ENCODE assay signal across 18 cellular contexts in genomic region chr14:50403433-50403832, GRCh38. TPM values are rescaled to one million over a fixed set of nuclear protein-coding genes. Genes with fewer than 3 reads are reported as not detected.
DNase-seq lines count a peak whose midpoint lies in the region; ATAC-seq and TF ChIP-seq lines count a peak whose summit lies in the region.
"Had no signal": no experiment of that assay in that cellular context is flagged by ENCODE, and none has a peak within 500 bp of the region (broad histone marks: within the 10 kb centered on the region; RNA-seq: fewer than 3 reads in every experiment).

No MANE protein-coding gene starts in this region.

- no peak overlapping the region for H2BK15ac ChIP-seq in IMR-90 (ENCODE audit: low read depth, low read length)

- H2BK20ac ChIP-seq in IMR-90 (ENCODE audit: low read depth, low read length): peak overlapping the region; percentile 83; the same call in 1 of the 2 replicates

- no peak for TF ChIP-seq CTCF in IMR-90 (conservative IDR thresholded peaks at IDR 0.05; ENCODE audit: low read depth, low read length)

- peak overlapping the region in 1 of 2 experiments; percentile 74; a peak in 2 of 4 replicates for H4K8ac ChIP-seq in IMR-90 (ENCODE audit: low read depth in 2 of 2, low read length in 2 of 2)

- peak overlapping the region; percentile 79 for H3K4me2 ChIP-seq in IMR-90 (ENCODE audit: low read depth, low read length)

- in situ Hi-C loops in IMR-90 (cut with MboI; ENCODE audit: low sequenced_read_pairs): no loop called here

- H4K91ac ChIP-seq in IMR-90 (ENCODE audit: insufficient read depth, low read depth, low read length): peak overlapping the region; percentile 62; the same call in 1 of the 2 replicates

- H3K36me3 Mint-ChIP-seq in activated naive CD8-positive, alpha-beta T cell treated with anti-CD3 and anti-CD28 coated beads, Interleukin-2, amount 50 U/mL, for 24 hours (ENCODE audit: low read depth): peaks cover 4% of the 10 kb centered on the region
- H3K36me3 Mint-ChIP-seq: activated CD4-positive, alpha-beta memory T cell treated with anti-CD3 and anti-CD28 coated beads for 36 hours; stimulated activated memory B cell treated with anti-CD40 and anti-IgM and Interleukin-4, amounts not matched to agents 10 μg/mL and 1 μg/mL and 100 μg/mL, for 72 hours had no signal

- no peak overlapping the region for H3K4me3 ChIP-seq in IMR-90 (ENCODE audit: insufficient read depth, low read depth, low read length)
- no peak overlapping the region for H3K4me3 ChIP-seq in SK-N-MC
- H3K4me3 ChIP-seq: cardiac muscle cell, psoas muscle had no signal

- H3K4ac ChIP-seq in IMR-90 (ENCODE audit: low read depth, low read length): peak overlapping the region; percentile 52

- ATAC-seq in IMR-90 (ENCODE audit: low read depth) (peak; percentile 81), GM21381 (IDR thresholded peaks at IDR 0.05; ENCODE audit: unreplicated experiment) (no peak)
- ATAC-seq in activated naive CD8-positive, alpha-beta T cell treated with anti-CD3 and anti-CD28 coated beads, Interleukin-2, amount 50 U/mL, for 24 hours: no peak
- ATAC-seq: psoas muscle; stimulated activated memory B cell treated with anti-CD40 and anti-IgM and Interleukin-4, amounts not matched to agents 10 μg/mL and 1 μg/mL and 100 μg/mL, for 72 hours had no signal

- dilution Hi-C loops in IMR-90 (cut with HindIII; ENCODE audit: low sequenced_read_pairs, unreplicated experiment): no loop called here

- H3K4me1 ChIP-seq in IMR-90 (ENCODE audit: control insufficient read depth, insufficient read depth, low read length): peaks cover 20% of the 10 kb centered on the region
- H3K4me1 ChIP-seq: psoas muscle had no signal

- H3K9me1 ChIP-seq in IMR-90 (ENCODE audit: insufficient read depth, low read length): peaks cover 15% of the 10 kb centered on the region

- H3K27ac ChIP-seq in IMR-90 (ENCODE audit: insufficient read depth, low read length) (peak overlapping the region; percentile 85; the same call in 1 of the 2 replicates), SK-N-MC (peak overlapping the region; percentile 73)
- H3K27ac ChIP-seq: cardiac muscle cell, epithelial cell of prostate, psoas muscle had no signal

- H2BK120ac ChIP-seq in IMR-90 (ENCODE audit: low read depth, low read length): peak overlapping the region; percentile 70

- H2AK5ac ChIP-seq in IMR-90 (ENCODE audit: low read depth, low read length): no peak overlapping the region

- no peak for TF ChIP-seq POLR2A in IMR-90 (IDR thresholded peaks at IDR 0.05; ENCODE audit: low read depth, low read length)

- no peak overlapping the region for H3K23ac ChIP-seq in IMR-90 (ENCODE audit: low read depth, low read length)

- H3K9ac ChIP-seq in IMR-90 (ENCODE audit: low read depth, low read length) (no peak overlapping the region), SK-N-MC (ENCODE audit: insufficient read length) (peak overlapping the region; percentile 0)

- H3K9me3 ChIP-seq in IMR-90 (ENCODE audit: control insufficient read depth, insufficient read depth, low read length) (no peaks in the 10 kb centered on the region), SK-N-MC (ENCODE audit: low read depth, low read length) (no peaks in the 10 kb centered on the region)
- H3K9me3 ChIP-seq: psoas muscle had no signal

- POLR2A ChIA-PET in IMR-90 (lab: Charles Lee; ENCODE audit: unreplicated experiment): no interaction called here

- CTCF ChIA-PET in IMR-90 (lab: Yijun Ruan, JAX): interaction anchor here (1.0 to 1.5 kb wide), 2 partner anchors 26 to 59 kb away, joined by 3 to 4 read pairs; no protein-coding TSS in a partner anchor

- peak overlapping the region; percentile 54 for H4K5ac ChIP-seq in IMR-90 (ENCODE audit: low read depth, low read length)

- peak overlapping the region; percentile 56; the same call in 1 of the 2 replicates for H3K56ac ChIP-seq in IMR-90 (ENCODE audit: extremely low read depth, insufficient read depth, low read length)

- no peak for TF ChIP-seq RAD21 in IMR-90 (IDR thresholded peaks at IDR 0.05; ENCODE audit: low read length)

- H3K36me3 ChIP-seq in IMR-90 (ENCODE audit: control insufficient read depth, insufficient read depth, low read length) (no peaks in the 10 kb centered on the region), SK-N-MC (ENCODE audit: insufficient read depth, low read length) (no peaks in the 10 kb centered on the region)
- H3K36me3 ChIP-seq: cardiac muscle cell had no signal

- no peak overlapping the region for H3K4me3 Mint-ChIP-seq in activated naive CD8-positive, alpha-beta T cell treated with anti-CD3 and anti-CD28 coated beads, Interleukin-2, amount 50 U/mL, for 24 hours
- H3K4me3 Mint-ChIP-seq: activated CD4-positive, alpha-beta memory T cell treated with anti-CD3 and anti-CD28 coated beads for 36 hours; stimulated activated memory B cell treated with anti-CD40 and anti-IgM and Interleukin-4, amounts not matched to agents 10 μg/mL and 1 μg/mL and 100 μg/mL, for 72 hours had no signal

- H2AK9ac ChIP-seq in IMR-90 (replicated peaks; ENCODE audit: low read depth, low read length, poor library complexity): no peak overlapping the region

- DNase-seq in DMS 273 treated with DMSO at 0.1 percent for 48 hours (lab: John Stamatoyannopoulos, UW) (peak; percentile 69), IMR-90 (peak; percentile 77), SK-N-MC (ENCODE audit: low read depth, low spot score) (no peak), iris pigment epithelial cell (ENCODE audit: low read depth) (peak; percentile 30), NCI-H226 (no peak)
- no peak for DNase-seq in stimulated activated CD4-positive, alpha-beta T cell treated with anti-CD3 and anti-CD28 coated beads, Interleukin-12 subunit alpha, Interleukin-12 subunit beta, amount 100 ng/mL, for 4 hours
- DNase-seq in activated naive CD8-positive, alpha-beta T cell treated with anti-CD3 and anti-CD28 coated beads, Interleukin-2, amount 50 U/mL, for 24 hours: no peak
- DNase-seq: activated CD4-positive, alpha-beta memory T cell treated with anti-CD3 and anti-CD28 coated beads for 36 hours; activated gamma-delta T cell; DMS153; mesendoderm; NCI-H1417 treated with DMSO at 0.1 percent for 48 hours; psoas muscle; stimulated activated CD4-positive, alpha-beta T cell treated with anti-CD3 and anti-CD28 coated beads, Interleukin-4, amount 100 ng/mL, for 1 hour had no signal

- H3K27me3 ChIP-seq in IMR-90 (ENCODE audit: control insufficient read depth, insufficient read depth, low read length): no peaks in the 10 kb centered on the region
- H3K27me3 ChIP-seq: cardiac muscle cell had no signal

- intact Hi-C loops in IMR-90 (cut with micrococcal nuclease): no loop called here

- H3K27me3 Mint-ChIP-seq in activated naive CD8-positive, alpha-beta T cell treated with anti-CD3 and anti-CD28 coated beads, Interleukin-2, amount 50 U/mL, for 24 hours: no peaks in the 10 kb centered on the region
- H3K27me3 Mint-ChIP-seq: activated CD4-positive, alpha-beta memory T cell treated with anti-CD3 and anti-CD28 coated beads for 36 hours; stimulated activated memory B cell treated with anti-CD40 and anti-IgM and Interleukin-4, amounts not matched to agents 10 μg/mL and 1 μg/mL and 100 μg/mL, for 72 hours had no signal

- H4K20me1 ChIP-seq in IMR-90 (ENCODE audit: insufficient read depth, low read length): peaks cover 3% of the 10 kb centered on the region; the same call in 1 of the 2 replicates

- H3K79me1 ChIP-seq in IMR-90 (ENCODE audit: low read depth in 1 of 2, low read length in 2 of 2): no peaks in the 10 kb centered on the region; a peak in 1 of 4 replicates

- H3K4me1 Mint-ChIP-seq in activated naive CD8-positive, alpha-beta T cell treated with anti-CD3 and anti-CD28 coated beads, Interleukin-2, amount 50 U/mL, for 24 hours: peaks cover 2% of the 10 kb centered on the region

- peak overlapping the region; percentile 34; the same call in 1 of the 2 replicates for H3K14ac ChIP-seq in IMR-90 (replicated peaks; ENCODE audit: low read depth, low read length)

- no TSS peak for BruUV-seq in IMR-90 (replicated peaks; lab: Mats Ljungman, UMichigan)

- peaks cover 15% of the 10 kb centered on the region for H3K9me3 Mint-ChIP-seq in activated naive CD8-positive, alpha-beta T cell treated with anti-CD3 and anti-CD28 coated beads, Interleukin-2, amount 50 U/mL, for 24 hours

- H3K18ac ChIP-seq in IMR-90 (ENCODE audit: low read depth, low read length): peak overlapping the region; percentile 63

- no peak overlapping the region for H3K27ac Mint-ChIP-seq in activated naive CD8-positive, alpha-beta T cell treated with anti-CD3 and anti-CD28 coated beads, Interleukin-2, amount 50 U/mL, for 24 hours
- H3K27ac Mint-ChIP-seq: activated CD4-positive, alpha-beta memory T cell treated with anti-CD3 and anti-CD28 coated beads for 36 hours; stimulated activated memory B cell treated with anti-CD40 and anti-IgM and Interleukin-4, amounts not matched to agents 10 μg/mL and 1 μg/mL and 100 μg/mL, for 72 hours had no signal

- no peak overlapping the region for H2AFZ ChIP-seq in IMR-90 (replicated peaks; ENCODE audit: low read length, poor library complexity)

- H2BK5ac ChIP-seq in IMR-90 (ENCODE audit: low read depth, low read length, poor library complexity, severe bottlenecking): peak overlapping the region; percentile 91

TF ChIP-seq in IMR-90, 13 proteins besides CTCF, POLR2A, EP300 and RAD21:
- TF ChIP-seq CHD1 (IDR thresholded peaks at IDR 0.05; ENCODE audit: low read depth, low read length) (no peak), CEBPB (IDR thresholded peaks at IDR 0.05; ENCODE audit: low read depth, low read length) (no peak), MXI1 (IDR thresholded peaks at IDR 0.05; ENCODE audit: borderline replicate concordance, low read depth, low read length) (no peak), FOS (IDR thresholded peaks at IDR 0.05; ENCODE audit: low read depth, low read length) (peak; percentile 33; the same call in 1 of the 2 replicates), MAZ (IDR thresholded peaks at IDR 0.05; ENCODE audit: borderline replicate concordance, low read depth, low read length) (peak; percentile 46; the same call in 1 of the 2 replicates), SMC3 (IDR thresholded peaks at IDR 0.05; ENCODE audit: low read depth, low read length) (no peak)

RNA-seq across cellular contexts. Expression of gene CDKL1, which starts 6.8 kb away (rescaled TPM):
- total RNA-seq in IMR-90 (2012; rRNA removed): 3.8 and 7.2 TPM in 2 replicates
- polyA plus RNA-seq in IMR-90 (2012; rRNA removed): 1.5 and 1.9 TPM in 2 replicates
- 0.75 and 0.87 TPM in 2 replicates for polyA plus RNA-seq in IMR-90 (2012; cell fraction: cytosol; rRNA removed)
- polyA plus RNA-seq in IMR-90 (2012; cell fraction: nucleus; rRNA removed; ENCODE audit: low replicate concordance): 1.0 and 5.3 TPM in 2 replicates

Comparison
In these comparisons a context has a peak if more than half of its experiments do, and no peak if none do; other contexts are left out.
1. DNase-seq: peak in DMS 273 treated with DMSO at 0.1 percent for 48 hours (single experiment), IMR-90 (single experiment) and iris pigment epithelial cell (single experiment); none in SK-N-MC (single experiment), stimulated activated CD4-positive, alpha-beta T cell treated with anti-CD3 and anti-CD28 coated beads, Interleukin-12 subunit alpha, Interleukin-12 subunit beta, amount 100 ng/mL, for 4 hours (single experiment), NCI-H226 (single experiment) and activated naive CD8-positive, alpha-beta T cell treated with anti-CD3 and anti-CD28 coated beads, Interleukin-2, amount 50 U/mL, for 24 hours (single experiment).